Comparison of ENCODE assay signal across 13 cellular contexts in genomic region chr4:138775890-138776289, GRCh38.
A peak's percentile ranks its signal among the peaks of the same experiment; 100 is the strongest.
DNase-seq lines count a peak whose midpoint lies in the region; ATAC-seq, FAIRE-seq and TF ChIP-seq lines count a peak whose summit lies in the region.
"Had no signal": no experiment of that assay in that cellular context is flagged by ENCODE, and none has a peak within 500 bp of the region (broad histone marks: within the 10 kb centered on the region; RNA-seq: fewer than 3 reads in every experiment).

No MANE protein-coding gene starts in this region.

- H4K20me1 ChIP-seq in K562 (replicated peaks; ENCODE audit: control insufficient read depth, insufficient read depth, low read length) = no peaks in the 10 kb centered on the region

- peak; percentile 78 for DNase-seq in SIG-M5 treated with dmso at 0.1 percent for 504 hours (lab: John Stamatoyannopoulos, UW; ENCODE audit: unreplicated experiment)
- no peak for DNase-seq in SIG-M5 (lab: John Stamatoyannopoulos, UW)
- DNase-seq in K562 (ENCODE audit: extremely low read depth in 1 of 4, low spot score in 3 of 4) = peak in 1 of 4 experiments; percentile 43
- no peak for DNase-seq in upper lobe of right lung
- DNase-seq in NCI-H510A treated with DMSO at 0.1 percent for 48 hours (lab: John Stamatoyannopoulos, UW) = no peak
- DNase-seq in AG08396 (ENCODE audit: low spot score) = no peak
- no peak for DNase-seq in suprapubic skin (ENCODE audit: low spot score in 2 of 2)
- DNase-seq: immature natural killer cell; stimulated activated CD4-positive, alpha-beta T cell treated with anti-CD3 and anti-CD28 coated beads, Interleukin-2, amount 100 ng/mL, for 24 hours had no signal

- ATAC-seq in HG03442 (IDR thresholded peaks at IDR 0.05; ENCODE audit: unreplicated experiment) = peak; percentile 91
- ATAC-seq in K562 = peak; percentile 61
- peak; percentile 66 for ATAC-seq in upper lobe of right lung

- H3K9me3 ChIP-seq in K562 (replicated peaks; ENCODE audit: control insufficient read depth, insufficient read depth, low read depth, low read length) = 0 out of 2 replicates have a peak, but pooled peaks cover 8% of the 10 kb centered on the region
- H3K9me3 ChIP-seq in upper lobe of right lung = no peaks in the 10 kb centered on the region
- H3K9me3 ChIP-seq in suprapubic skin = no peaks in the 10 kb centered on the region

- no peak for TF ChIP-seq EP300 in K562 (IDR thresholded peaks at IDR 0.05; ENCODE audit: low read length)
- TF ChIP-seq EP300 in suprapubic skin (IDR thresholded peaks at IDR 0.05) = no peak

- no peaks in the 10 kb centered on the region for H3K36me3 ChIP-seq in K562 (ENCODE audit: control insufficient read depth, insufficient read depth, low read length)
- no peaks in the 10 kb centered on the region for H3K36me3 ChIP-seq in upper lobe of right lung
- no peaks in the 10 kb centered on the region for H3K36me3 ChIP-seq in suprapubic skin

- no peak for TF ChIP-seq RAD21 in K562 (CRISPR knock-in tag; conservative IDR thresholded peaks at IDR 0.05 in 1 of 2, IDR thresholded peaks at IDR 0.05 in 1 of 2)

- FAIRE-seq in K562 (lab: Jason Lieb, UNC) = peak; percentile 48
- FAIRE-seq: GM12892 had no signal

- peaks cover 35% of the 10 kb centered on the region for H3K79me2 ChIP-seq in K562 (ENCODE audit: control insufficient read depth, insufficient read depth, low read length)

- POLR2A ChIA-PET in K562 (lab: Yijun Ruan, JAX) = interaction anchor here (1.1 kb wide), 1 partner anchor 534 kb away, joined by 3 read pairs; the partner anchor contains the start of gene SLC7A11

- H3K9ac ChIP-seq in K562 (ENCODE audit: insufficient read depth in 1 of 2, low read depth in 2 of 2, low read length in 2 of 2) = peak overlapping the region in 1 of 2 experiments; percentile 62; a peak in 3 of 4 replicates

- CTCF ChIA-PET in K562 (lab: Yijun Ruan, JAX; ENCODE audit: low intra/inter-chr PET ratio) = no interaction called here

- H3K27ac ChIP-seq in K562 (ENCODE audit: extremely low read depth, low read depth, low read length) = peak overlapping the region; percentile 73
- no peak overlapping the region for H3K27ac ChIP-seq in upper lobe of right lung
- no peak overlapping the region for H3K27ac ChIP-seq in suprapubic skin
- H3K27ac ChIP-seq: 22Rv1, VCaP had no signal

- peak overlapping the region; percentile 42 for H3K4me2 ChIP-seq in K562 (ENCODE audit: insufficient read depth, low read length)

- no peaks in the 10 kb centered on the region for H3K9me1 ChIP-seq in K562 (ENCODE audit: control insufficient read depth, insufficient read depth, low read length)

- H3K4me1 ChIP-seq in K562 (replicated peaks in 1 of 2; ENCODE audit: control insufficient read depth in 2 of 2, insufficient read depth in 2 of 2, low read length in 2 of 2) = peaks cover 0 to 33% of the 10 kb centered on the region in 2 experiments; a peak in 3 of 5 replicates
- H3K4me1 ChIP-seq in upper lobe of right lung = no peaks in the 10 kb centered on the region
- no peaks in the 10 kb centered on the region for H3K4me1 ChIP-seq in suprapubic skin

- H3K4me3 ChIP-seq in K562 = peak overlapping the region; percentile 0; the same call in 1 of the 2 replicates
- H3K4me3 ChIP-seq in upper lobe of right lung = no peak overlapping the region
- H3K4me3 ChIP-seq in suprapubic skin = no peak overlapping the region

- intact Hi-C loops in K562 (cut with micrococcal nuclease) (loop anchor here (10.0 kb wide), 1 partner anchor 531 kb away; the partner anchor contains the start of gene SLC7A11), upper lobe of right lung (cut with DNase I) (no loop called here)

- TF ChIP-seq POLR2A in K562 (conservative IDR thresholded peaks at IDR 0.05) = no peak
- TF ChIP-seq POLR2A in suprapubic skin (IDR thresholded peaks at IDR 0.05) = no peak

- TF ChIP-seq CTCF in K562 (IDR thresholded peaks at IDR 0.05 in 2 of 3, conservative IDR thresholded peaks at IDR 0.05 in 1 of 3; ENCODE audit: insufficient read depth in 2 of 3, low read depth in 1 of 3, low read length in 3 of 3) (no peak), upper lobe of right lung (IDR thresholded peaks at IDR 0.05) (no peak), suprapubic skin (IDR thresholded peaks at IDR 0.05) (no peak)

- no TSS peak for BruUV-seq in K562 (replicated peaks; lab: Mats Ljungman, UMichigan)

- 15% methylated on average over 6 of the region's 6 CpGs for WGBS in K562 (ENCODE audit: insufficient coverage, low coverage, missing lambda C conversion rate)
- 54% methylated on average over 6 of the region's 6 CpGs for WGBS in suprapubic skin

- H3K27me3 ChIP-seq in K562 (ENCODE audit: control insufficient read depth in 2 of 2, insufficient read depth in 2 of 2, low read length in 2 of 2) (no peaks in the 10 kb centered on the region), upper lobe of right lung (no peaks in the 10 kb centered on the region), suprapubic skin (peaks cover 2% of the 10 kb centered on the region)

- H2AFZ ChIP-seq in K562 (ENCODE audit: low read depth, low read length) = peak overlapping the region; percentile 78

- in situ Hi-C loops in K562 (cut with MboI) = no loop called here

TF ChIP-seq in K562, 482 proteins besides CTCF, POLR2A, EP300 and RAD21 (continues in another document):
- peak; percentile 38 for TF ChIP-seq RBBP5 (IDR thresholded peaks at IDR 0.05; ENCODE audit: borderline replicate concordance, insufficient read depth, low read length, poor library complexity, severe bottlenecking)
- TF ChIP-seq, protein P1, sequence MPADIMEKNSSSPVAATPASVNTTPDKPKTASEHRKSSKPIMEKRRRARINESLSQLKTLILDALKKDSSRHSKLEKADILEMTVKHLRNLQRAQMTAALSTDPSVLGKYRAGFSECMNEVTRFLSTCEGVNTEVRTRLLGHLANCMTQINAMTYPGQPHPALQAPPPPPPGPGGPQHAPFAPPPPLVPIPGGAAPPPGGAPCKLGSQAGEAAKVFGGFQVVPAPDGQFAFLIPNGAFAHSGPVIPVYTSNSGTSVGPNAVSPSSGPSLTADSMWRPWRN (IDR thresholded peaks at IDR 0.05; ENCODE audit: low read depth) = no peak
- peak; percentile 31 for TF ChIP-seq L3MBTL2 (IDR thresholded peaks at IDR 0.05)
- TF ChIP-seq ZNF124 (CRISPR knock-in tag; IDR thresholded peaks at IDR 0.05) = no peak
- no peak for TF ChIP-seq SMARCA4 (IDR thresholded peaks at IDR 0.05)
- TF ChIP-seq, protein P2, sequence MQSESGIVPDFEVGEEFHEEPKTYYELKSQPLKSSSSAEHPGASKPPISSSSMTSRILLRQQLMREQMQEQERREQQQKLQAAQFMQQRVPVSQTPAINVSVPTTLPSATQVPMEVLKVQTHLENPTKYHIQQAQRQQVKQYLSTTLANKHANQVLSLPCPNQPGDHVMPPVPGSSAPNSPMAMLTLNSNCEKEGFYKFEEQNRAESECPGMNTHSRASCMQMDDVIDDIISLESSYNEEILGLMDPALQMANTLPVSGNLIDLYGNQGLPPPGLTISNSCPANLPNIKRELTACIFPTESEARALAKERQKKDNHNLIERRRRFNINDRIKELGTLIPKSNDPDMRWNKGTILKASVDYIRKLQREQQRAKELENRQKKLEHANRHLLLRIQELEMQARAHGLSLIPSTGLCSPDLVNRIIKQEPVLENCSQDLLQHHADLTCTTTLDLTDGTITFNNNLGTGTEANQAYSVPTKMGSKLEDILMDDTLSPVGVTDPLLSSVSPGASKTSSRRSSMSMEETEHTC (IDR thresholded peaks at IDR 0.05) = 0 out of 2 replicates have a peak, but pooled peaks have one; percentile 48
- TF ChIP-seq FOXK2 (conservative IDR thresholded peaks at IDR 0.05 in 1 of 2, IDR thresholded peaks at IDR 0.05 in 1 of 2; ENCODE audit: low read depth in 2 of 2) = no peak
